20 cellular contexts compared by ENCODE assay signal in the genomic region with DNA sequence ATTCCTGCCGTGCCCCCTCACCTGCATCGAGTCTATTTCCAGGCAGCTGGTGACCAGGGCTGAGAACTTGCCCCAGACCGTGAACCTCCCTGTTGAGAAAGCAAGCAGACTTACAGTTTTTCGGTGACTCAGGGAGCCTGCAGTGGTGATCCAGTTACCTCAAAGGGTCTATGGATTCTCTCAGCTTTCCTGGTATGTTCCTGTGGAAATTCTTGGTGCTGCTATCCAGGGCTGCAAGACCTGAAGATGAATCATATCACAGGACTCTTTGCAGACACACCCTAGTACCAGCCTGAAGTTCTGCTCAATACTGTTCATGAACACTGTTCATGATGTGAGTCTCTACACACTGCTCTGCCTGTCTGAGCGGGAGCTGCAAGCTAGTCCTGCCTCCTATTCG.
DNase-seq lines count a peak whose midpoint lies in the region; ATAC-seq and TF ChIP-seq lines count a peak whose summit lies in the region.
"Had no signal": no experiment of that assay in that cellular context is flagged by ENCODE, and none has a peak within 500 bp of the region (broad histone marks: within the 10 kb centered on the region; RNA-seq: fewer than 3 reads in every experiment).

No MANE protein-coding gene starts in this region.

- CTCF ChIA-PET in PC-3 (lab: Charles Lee) = no interaction called here

- H3K9me2 ChIP-seq in PC-3 (replicated peaks; ENCODE audit: low read length) = no peaks in the 10 kb centered on the region

- peaks cover 5 to 30% (median 23%) of the 10 kb centered on the region in 3 donors for H3K36me3 Mint-ChIP-seq in immature natural killer cell

- no TSS peak for BruUV-seq in PC-3 (replicated peaks; lab: Mats Ljungman, UMichigan)

- H3K4me1 Mint-ChIP-seq in immature natural killer cell = peaks cover 0 to 5% of the 10 kb centered on the region in 2 donors

- no peaks in the 10 kb centered on the region for H4K20me1 ChIP-seq in PC-3 (ENCODE audit: low read length)

- H3K9ac ChIP-seq in PC-3 (ENCODE audit: low read length) = no peak overlapping the region

- no peaks in the 10 kb centered on the region for H3F3A ChIP-seq in PC-3 (ENCODE audit: low read length, unreplicated experiment)

- H3K4me3 ChIP-seq in PC-3 (ENCODE audit: low read length) (no peak overlapping the region), epithelial cell of esophagus (ENCODE audit: low read length) (no peak overlapping the region)
- H3K4me3 ChIP-seq: pancreas, tibial nerve had no signal

- no peaks in the 10 kb centered on the region for H3K36me3 ChIP-seq in PC-3 (ENCODE audit: low read depth, low read length)
- H3K36me3 ChIP-seq: pancreas had no signal

- H3K27me3 ChIP-seq in PC-3 (ENCODE audit: low read length) = no peaks in the 10 kb centered on the region
- H3K27me3 ChIP-seq: pancreas, tibial nerve had no signal

- H2AFZ ChIP-seq in PC-3 (ENCODE audit: low read length) = no peak overlapping the region

- no peaks in the 10 kb centered on the region for H3K9me3 ChIP-seq in PC-3 (ENCODE audit: low read length)
- H3K9me3 ChIP-seq: pancreas had no signal

- intact Hi-C loops in PC-3 (cut with micrococcal nuclease) = no loop called here

- H3K27ac Mint-ChIP-seq in immature natural killer cell = no peak overlapping the region
- H3K27ac Mint-ChIP-seq: effector memory CD8-positive, alpha-beta T cell; memory B cell; naive thymus-derived CD4-positive, alpha-beta T cell; stimulated activated naive CD8-positive, alpha-beta T cell treated with anti-CD3 and anti-CD28 coated beads, Interleukin-15, Interleukin-2, amounts not matched to agents 100 ng/mL and 50 ng/mL, for 24 hours had no signal

- no peak overlapping the region for H3K4me3 Mint-ChIP-seq in immature natural killer cell
- H3K4me3 Mint-ChIP-seq: effector memory CD8-positive, alpha-beta T cell; memory B cell; naive thymus-derived CD4-positive, alpha-beta T cell; stimulated activated naive CD8-positive, alpha-beta T cell treated with anti-CD3 and anti-CD28 coated beads, Interleukin-15, Interleukin-2, amounts not matched to agents 100 ng/mL and 50 ng/mL, for 24 hours had no signal

- TF ChIP-seq CTCF in PC-3 (conservative IDR thresholded peaks at IDR 0.05; ENCODE audit: low read depth, low read length) = no peak
- no peak for TF ChIP-seq CTCF in epithelial cell of esophagus (IDR thresholded peaks at IDR 0.05; ENCODE audit: insufficient read depth, low read depth, low read length, missing control alignments)

- H3K27me3 Mint-ChIP-seq in immature natural killer cell (ENCODE audit: low read depth in 3 of 3) = peaks cover 0 to 2% (median 0%) of the 10 kb centered on the region in 3 donors
- H3K27me3 Mint-ChIP-seq: effector memory CD8-positive, alpha-beta T cell; memory B cell; naive thymus-derived CD4-positive, alpha-beta T cell; stimulated activated naive CD8-positive, alpha-beta T cell treated with anti-CD3 and anti-CD28 coated beads, Interleukin-15, Interleukin-2, amounts not matched to agents 100 ng/mL and 50 ng/mL, for 24 hours had no signal

- H3K4me1 ChIP-seq in PC-3 (ENCODE audit: insufficient read depth, low read length) = peaks cover 8% of the 10 kb centered on the region
- H3K4me1 ChIP-seq: pancreas, tibial nerve had no signal

- H3K79me2 ChIP-seq in PC-3 (ENCODE audit: low read length) = no peaks in the 10 kb centered on the region

- peak overlapping the region; percentile 10; the same call in 1 of the 2 replicates for H3K4me2 ChIP-seq in PC-3 (ENCODE audit: low read length)

- DNase-seq in ELR (ENCODE audit: low read depth) = peak; percentile 70
- DNase-seq in PC-3 = peak; percentile 81
- peak; percentile 94 for DNase-seq in epithelial cell of esophagus (ENCODE audit: low read depth)
- peak; percentile 14 for DNase-seq in myocyte (ENCODE audit: low read depth)
- no peak for DNase-seq in activated naive CD4-positive, alpha-beta T cell treated with Interleukin-2 at 50 U/mL for 16 hours
- DNase-seq in immature natural killer cell = no peak
- DNase-seq in stimulated activated CD4-positive, alpha-beta T cell treated with anti-CD3 and anti-CD28 coated beads, Interleukin-1b, Interleukin-23, amount 100 ng/mL, for 48 hours = no peak
- no peak for DNase-seq in NCI-H2171 (lab: John Stamatoyannopoulos, UW)
- DNase-seq: activated CD4-positive, alpha-beta T cell treated with anti-CD3 and anti-CD28 coated beads for 48 hours; COR-L47; effector memory CD8-positive, alpha-beta T cell; H7; hippocampal formation; naive thymus-derived CD4-positive, alpha-beta T cell; NCI-H2029; NCI-H446 treated with DMSO at 0.1 percent for 48 hours; pancreas had no signal

- POLR2A ChIA-PET in PC-3 (lab: Charles Lee; ENCODE audit: unreplicated experiment) = no interaction called here

- peak; percentile 86 for ATAC-seq in PC-3
- ATAC-seq: effector memory CD8-positive, alpha-beta T cell; naive thymus-derived CD4-positive, alpha-beta T cell; pancreas had no signal

- peaks cover 0 to 4% (median 1%) of the 10 kb centered on the region in 6 donors for H3K9me3 Mint-ChIP-seq in immature natural killer cell
- H3K9me3 Mint-ChIP-seq: effector memory CD8-positive, alpha-beta T cell had no signal

- H3K27ac ChIP-seq in PC-3 (ENCODE audit: low read length) = peak overlapping the region; percentile 37
- H3K27ac ChIP-seq: pancreas, tibial nerve had no signal

Comparison
In these comparisons a context has a peak if more than half of its experiments do, and no peak if none do; other contexts are left out.
1. DNase-seq: peak in ELR (single experiment), PC-3 (single experiment), epithelial cell of esophagus (single experiment) and myocyte (single experiment); none in activated naive CD4-positive, alpha-beta T cell treated with Interleukin-2 at 50 U/mL for 16 hours (single experiment), immature natural killer cell (0 of 3), stimulated activated CD4-positive, alpha-beta T cell treated with anti-CD3 and anti-CD28 coated beads, Interleukin-1b, Interleukin-23, amount 100 ng/mL, for 48 hours (single experiment) and NCI-H2171 (single experiment).